ENCODE assay signal across 15 cellular contexts in genomic region chr15:64667736-64668161, GRCh38.
DNase-seq lines count a peak whose midpoint lies in the region; ATAC-seq and TF ChIP-seq lines count a peak whose summit lies in the region.
"Had no signal": no experiment of that assay in that cellular context is flagged by ENCODE, and none has a peak within 500 bp of the region (broad histone marks: within the 10 kb centered on the region; RNA-seq: fewer than 3 reads in every experiment).

No MANE protein-coding gene starts in this region.

- H3K36me3 Mint-ChIP-seq in CD8-positive, alpha-beta memory T cell = peaks cover 0 to 26% (median 6%) of the 10 kb centered on the region in 3 donors
- H3K36me3 Mint-ChIP-seq in endodermal cell (ENCODE audit: low read depth) = peaks cover 22% of the 10 kb centered on the region

- 55 to 56% methylated on average over 1 of the region's 1 CpG for WGBS in endodermal cell (ENCODE audit: insufficient coverage in 1 of 2, insufficient read length in 1 of 2), 2 experiments
- whole genome bisulfite sequencing in neuronal stem cell (ENCODE audit: extremely low coverage in 2 of 2, insufficient read length in 2 of 2, insufficient replicate concordance in 1 of 2), 2 donors = no CpG with 5 or more reads among the region's 1 CpG

- no peaks in the 10 kb centered on the region for H3K9me3 ChIP-seq in CD8-positive, alpha-beta memory T cell (ENCODE audit: low read length)
- H3K9me3 ChIP-seq in endodermal cell (ENCODE audit: control insufficient read depth, low read length) (no peaks in the 10 kb centered on the region), neuronal stem cell (replicated peaks in 1 of 2; ENCODE audit: control insufficient read depth in 2 of 2, insufficient read depth in 1 of 2, low read depth in 1 of 2, low read length in 2 of 2) (no peaks in the 10 kb centered on the region)
- H3K9me3 ChIP-seq: gastrocnemius medialis had no signal

- H2AFZ ChIP-seq in neuronal stem cell (ENCODE audit: low read length) = no peak overlapping the region

- DNase-seq in CD8-positive, alpha-beta memory T cell = no peak
- DNase-seq in M059J (ENCODE audit: low read depth) (peak; percentile 81), endodermal cell (no peak), neuronal stem cell (ENCODE audit: low spot score) (no peak), ecto neural progenitor cell (ENCODE audit: low spot score) (no peak)
- DNase-seq: caudate nucleus; gastrocnemius medialis; NCI-H510A treated with DMSO at 0.1 percent for 48 hours; posterior cingulate gyrus; Right ventricle myocardium superior; stimulated activated CD4-positive, alpha-beta T cell treated with anti-CD3 and anti-CD28 coated beads, Interleukin-1b, Interleukin-23, amount 100 ng/mL, for 48 hours had no signal

- H3K23ac ChIP-seq in neuronal stem cell (ENCODE audit: low read depth, low read length, poor library complexity) = no peak overlapping the region

- H2BK120ac ChIP-seq in neuronal stem cell (ENCODE audit: low read depth, low read length) = no peak overlapping the region

- no peaks in the 10 kb centered on the region for H3K4me1 ChIP-seq in CD8-positive, alpha-beta memory T cell (ENCODE audit: insufficient read depth, low read length)
- no peaks in the 10 kb centered on the region for H3K4me1 ChIP-seq in endodermal cell (ENCODE audit: control insufficient read depth, insufficient read depth, low read length)
- peaks cover 0 to 4% of the 10 kb centered on the region in 2 donors for H3K4me1 ChIP-seq in neuronal stem cell (ENCODE audit: control insufficient read depth in 2 of 2, insufficient read depth in 1 of 2, low read depth in 1 of 2, low read length in 2 of 2)
- H3K4me1 ChIP-seq: gastrocnemius medialis had no signal

- peaks cover 7 to 24% (median 20%) of the 10 kb centered on the region in 3 donors for H3K4me1 Mint-ChIP-seq in CD8-positive, alpha-beta memory T cell
- H3K4me1 Mint-ChIP-seq in endodermal cell = peaks cover 7% of the 10 kb centered on the region

- H3K14ac ChIP-seq in neuronal stem cell (ENCODE audit: low read length) = no peak overlapping the region

- no peak overlapping the region for H4K91ac ChIP-seq in neuronal stem cell (ENCODE audit: low read depth, low read length, poor library complexity)

- H4K8ac ChIP-seq in neuronal stem cell (ENCODE audit: low read depth, low read length) = no peak overlapping the region

- H3K4me3 Mint-ChIP-seq in CD8-positive, alpha-beta memory T cell = no peak overlapping the region
- H3K4me3 Mint-ChIP-seq in endodermal cell = no peak overlapping the region
- H3K4me3 Mint-ChIP-seq: activated T-helper 1 cell treated with anti-CD3 and anti-CD28 coated beads, Interleukin-12 subunit alpha, Interleukin-12 subunit beta, Interleukin-2, Interleukin-4 antibody, amounts not matched to agents 30 ng/mL and 10 ng/mL and 1 ng/mL, durations not matched to agents 14 hours and 24 hours and 36 hours had no signal

- H3K27me3 Mint-ChIP-seq in CD8-positive, alpha-beta memory T cell = no peaks in the 10 kb centered on the region
- no peaks in the 10 kb centered on the region for H3K27me3 Mint-ChIP-seq in endodermal cell (ENCODE audit: insufficient read depth)

- H3K27me3 ChIP-seq in CD8-positive, alpha-beta memory T cell (ENCODE audit: insufficient read depth, low read length, poor library complexity, severe bottlenecking) = no peaks in the 10 kb centered on the region
- H3K27me3 ChIP-seq in endodermal cell (ENCODE audit: control insufficient read depth, insufficient read depth, low read length, poor library complexity, severe bottlenecking) (no peaks in the 10 kb centered on the region), neuronal stem cell (ENCODE audit: control insufficient read depth in 3 of 3, insufficient read depth in 3 of 3, low read depth in 1 of 3, low read length in 3 of 3) (no peaks in the 10 kb centered on the region)
- H3K27me3 ChIP-seq: gastrocnemius medialis had no signal

- no peaks in the 10 kb centered on the region for H3K79me1 ChIP-seq in neuronal stem cell (ENCODE audit: low read depth, low read length)

- no peak overlapping the region for H3K18ac ChIP-seq in neuronal stem cell (ENCODE audit: low read length)

- CTCF ChIA-PET in CD8-positive, alpha-beta memory T cell (lab: Charles Lee) = no interaction called here

- no peak overlapping the region for H2AK5ac ChIP-seq in neuronal stem cell (ENCODE audit: low read depth, low read length)

- H3K4ac ChIP-seq in neuronal stem cell (ENCODE audit: low read length) = no peak overlapping the region

- H3K4me3 ChIP-seq in CD8-positive, alpha-beta memory T cell (ENCODE audit: low read length) = no peak overlapping the region
- no peak overlapping the region for H3K4me3 ChIP-seq in endodermal cell (ENCODE audit: low read length)
- H3K4me3 ChIP-seq in neuronal stem cell (ENCODE audit: low read length in 2 of 2) = no peak overlapping the region
- H3K4me3 ChIP-seq: gastrocnemius medialis had no signal

- H3K4me2 ChIP-seq in neuronal stem cell (ENCODE audit: insufficient read depth, low read length, poor library complexity, severe bottlenecking) = no peak overlapping the region

- no peak overlapping the region for H2BK15ac ChIP-seq in neuronal stem cell (ENCODE audit: low read length)

- H2BK12ac ChIP-seq in neuronal stem cell (ENCODE audit: low read length) = no peak overlapping the region

- POLR2A ChIA-PET in CD8-positive, alpha-beta memory T cell (lab: Charles Lee) = no interaction called here

- H2BK5ac ChIP-seq in neuronal stem cell (ENCODE audit: low read length) = no peak overlapping the region

- no peak for ATAC-seq in HG03571 (IDR thresholded peaks at IDR 0.05; ENCODE audit: unreplicated experiment)
- ATAC-seq in HG02870 (IDR thresholded peaks at IDR 0.05; ENCODE audit: unreplicated experiment) = no peak
- ATAC-seq: gastrocnemius medialis had no signal

- H3K9me3 Mint-ChIP-seq in CD8-positive, alpha-beta memory T cell = no peaks in the 10 kb centered on the region
- no peaks in the 10 kb centered on the region for H3K9me3 Mint-ChIP-seq in endodermal cell
- H3K9me3 Mint-ChIP-seq: activated T-helper 1 cell treated with anti-CD3 and anti-CD28 coated beads, Interleukin-12 subunit alpha, Interleukin-12 subunit beta, Interleukin-2, Interleukin-4 antibody, amounts not matched to agents 30 ng/mL and 10 ng/mL and 1 ng/mL, durations not matched to agents 14 hours and 24 hours and 36 hours had no signal

- peak overlapping the region; percentile 12 for H3K27ac ChIP-seq in CD8-positive, alpha-beta memory T cell (ENCODE audit: low read depth, low read length)
- peak overlapping the region; percentile 57 for H3K27ac ChIP-seq in endodermal cell (ENCODE audit: low read depth, low read length)
- peak overlapping the region; percentile 63 for H3K27ac ChIP-seq in neuronal stem cell (replicated peaks; ENCODE audit: low read length)
- H3K27ac ChIP-seq: gastrocnemius medialis, VCaP had no signal

- H3K36me3 ChIP-seq in CD8-positive, alpha-beta memory T cell (ENCODE audit: insufficient read depth, low read length) = no peaks in the 10 kb centered on the region
- H3K36me3 ChIP-seq in endodermal cell (ENCODE audit: control insufficient read depth, insufficient read depth, low read length) = peaks cover 6% of the 10 kb centered on the region
- H3K36me3 ChIP-seq in neuronal stem cell (replicated peaks in 1 of 2; ENCODE audit: control insufficient read depth in 2 of 2, insufficient read depth in 2 of 2, low read length in 2 of 2) = peaks cover 0 to 16% of the 10 kb centered on the region in 2 donors
- H3K36me3 ChIP-seq: gastrocnemius medialis had no signal

- no peak overlapping the region for H3K9ac ChIP-seq in endodermal cell (ENCODE audit: extremely low read depth, low read length, poor library complexity, severe bottlenecking)
- no peak overlapping the region for H3K9ac ChIP-seq in neuronal stem cell (ENCODE audit: low read depth, low read length, poor library complexity)

- TF ChIP-seq CTCF in endodermal cell (conservative IDR thresholded peaks at IDR 0.05) = no peak

- peak overlapping the region in 3 of 8 donors; percentile 8 to 75 (median 58) for H3K27ac Mint-ChIP-seq in CD8-positive, alpha-beta memory T cell
- H3K27ac Mint-ChIP-seq in endodermal cell = peak overlapping the region; percentile 59
- H3K27ac Mint-ChIP-seq: activated T-helper 1 cell treated with anti-CD3 and anti-CD28 coated beads, Interleukin-12 subunit alpha, Interleukin-12 subunit beta, Interleukin-2, Interleukin-4 antibody, amounts not matched to agents 30 ng/mL and 10 ng/mL and 1 ng/mL, durations not matched to agents 14 hours and 24 hours and 36 hours had no signal

Comparison
In these comparisons a context has a peak if more than half of its experiments do, and no peak if none do; other contexts are left out.
1. H3K27ac ChIP-seq: peak in every context shown above with its lines; median percentile 63 in neuronal stem cell; 57 in endodermal cell; 12 in CD8-positive, alpha-beta memory T cell.